ENCODE assay signal across 6 cellular contexts in the genomic region with DNA sequence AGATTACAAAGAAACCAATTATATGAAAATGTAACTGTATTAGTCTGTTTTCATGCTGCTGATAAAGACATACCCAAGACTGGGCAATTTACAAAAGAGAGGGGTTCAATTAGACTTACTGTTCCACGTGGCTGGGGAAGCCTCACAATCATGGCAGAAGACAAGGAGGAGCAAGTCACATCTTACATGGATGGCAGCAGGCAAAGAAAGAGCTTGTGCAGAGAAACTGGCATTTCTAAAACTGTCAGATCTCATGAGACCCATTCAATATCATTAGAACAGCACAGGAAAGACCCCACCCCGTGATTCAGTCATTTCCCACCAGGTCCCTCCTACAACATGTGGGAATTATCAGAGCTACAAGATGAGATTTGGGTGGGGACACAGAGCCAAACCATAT. TPM values are rescaled to one million over a fixed set of nuclear protein-coding genes. Genes with fewer than 3 reads are reported as not detected.
"Had no signal": no experiment of that assay in that cellular context is flagged by ENCODE, and none has a peak within 500 bp of the region (broad histone marks: within the 10 kb centered on the region; RNA-seq: fewer than 3 reads in every experiment).

No MANE protein-coding gene starts in this region.

RNA-seq across cellular contexts. Expression of gene MAS1, which starts 33.4 kb away (rescaled TPM):
- total RNA-seq: GM23248, H1, H4, H7, HFFc6 had no signal
- polyA plus RNA-seq: GM23248, GM23338 had no signal
